ENCODE assay signal across 7 cellular contexts in genomic region chr6:89944826-89945407, GRCh38. TPM values are rescaled to one million over a fixed set of nuclear protein-coding genes. Genes with fewer than 3 reads are reported as not detected.
DNase-seq lines count a peak whose midpoint lies in the region; ATAC-seq and TF ChIP-seq lines count a peak whose summit lies in the region.

No MANE protein-coding gene starts in this region.

- peaks cover 73% of the 10 kb centered on the region for H3K4me1 Mint-ChIP-seq in activated naive CD8-positive, alpha-beta T cell treated with anti-CD3 and anti-CD28 coated beads, Interleukin-2, amount 50 U/mL, for 24 hours
- peaks cover 28 to 47% (median 29%) of the 10 kb centered on the region in 3 donors for H3K4me1 Mint-ChIP-seq in naive B cell

- no peak overlapping the region for H2AFZ ChIP-seq in Karpas-422 (ENCODE audit: low read length)

- peaks cover 40% of the 10 kb centered on the region for H3F3A ChIP-seq in DOHH2 (ENCODE audit: control insufficient read depth, insufficient read depth)

- no peak overlapping the region for H3K4me3 Mint-ChIP-seq in activated naive CD8-positive, alpha-beta T cell treated with anti-CD3 and anti-CD28 coated beads, Interleukin-2, amount 50 U/mL, for 24 hours
- H3K4me3 Mint-ChIP-seq in naive B cell, result no peak overlapping the region

- H3K4me1 ChIP-seq in DOHH2 (ENCODE audit: control insufficient read depth, low read length) (no peaks in the 10 kb centered on the region), Karpas-422 (ENCODE audit: low read length) (no peaks in the 10 kb centered on the region)

- ATAC-seq in activated naive CD8-positive, alpha-beta T cell treated with anti-CD3 and anti-CD28 coated beads, Interleukin-2, amount 50 U/mL, for 24 hours, result peak; percentile 40
- peak in 1 of 2 donors; percentile 30 for ATAC-seq in naive B cell (ENCODE audit: low read depth in 2 of 2)

- H3K79me2 ChIP-seq in DOHH2 (ENCODE audit: control insufficient read depth, low read length) (peaks cover 89% of the 10 kb centered on the region), Karpas-422 (ENCODE audit: low read length) (no peaks in the 10 kb centered on the region)

- H3K4me3 ChIP-seq in DOHH2 (ENCODE audit: low read length), result no peak overlapping the region
- no peak overlapping the region for H3K4me3 ChIP-seq in Karpas-422 (ENCODE audit: low read length)

- H3K27me3 ChIP-seq in DOHH2 (ENCODE audit: control insufficient read depth, low read length) (no peaks in the 10 kb centered on the region), Karpas-422 (ENCODE audit: low read length) (no peaks in the 10 kb centered on the region)

- no peak overlapping the region for H3K9ac ChIP-seq in Karpas-422 (ENCODE audit: low read length)

- TF ChIP-seq CTCF in DOHH2 (IDR thresholded peaks at IDR 0.05; ENCODE audit: low read depth, low read length, poor library complexity, severe bottlenecking), result peak; percentile 67

- peaks cover 75% of the 10 kb centered on the region for H3K36me3 Mint-ChIP-seq in activated naive CD8-positive, alpha-beta T cell treated with anti-CD3 and anti-CD28 coated beads, Interleukin-2, amount 50 U/mL, for 24 hours (ENCODE audit: low read depth)
- H3K36me3 Mint-ChIP-seq in naive B cell, result peaks cover 18 to 36% of the 10 kb centered on the region in 2 donors

- DNase-seq in Karpas-422, result peak; percentile 68
- no peak for DNase-seq in activated naive CD8-positive, alpha-beta T cell treated with anti-CD3 and anti-CD28 coated beads, Interleukin-2, amount 50 U/mL, for 24 hours
- no peak for DNase-seq in naive B cell
- no peak for DNase-seq in superior temporal gyrus (ENCODE audit: extremely low spot score)
- DNase-seq in GOT3 (lab: John Stamatoyannopoulos, UW), result no peak
- no peak for DNase-seq in posterior cingulate gyrus

- H4K20me1 ChIP-seq in DOHH2 (ENCODE audit: control insufficient read depth, insufficient read depth, low read depth, low read length) (peaks cover 46% of the 10 kb centered on the region), Karpas-422 (ENCODE audit: insufficient read depth, low read depth, low read length) (no peaks in the 10 kb centered on the region)

- H3K4me2 ChIP-seq in DOHH2 (ENCODE audit: low read length), result no peak overlapping the region
- H3K4me2 ChIP-seq in Karpas-422 (ENCODE audit: low read depth, low read length, poor library complexity, severe bottlenecking), result no peak overlapping the region

- peaks cover 99% of the 10 kb centered on the region for H3K36me3 ChIP-seq in DOHH2 (ENCODE audit: control insufficient read depth, low read length)
- H3K36me3 ChIP-seq in Karpas-422 (ENCODE audit: insufficient read depth, low read length), result no peaks in the 10 kb centered on the region

- H3K9me3 ChIP-seq in DOHH2 (ENCODE audit: control insufficient read depth, insufficient read depth, low read length) (no peaks in the 10 kb centered on the region), Karpas-422 (ENCODE audit: low read length) (no peaks in the 10 kb centered on the region)

- no peaks in the 10 kb centered on the region for H3K27me3 Mint-ChIP-seq in activated naive CD8-positive, alpha-beta T cell treated with anti-CD3 and anti-CD28 coated beads, Interleukin-2, amount 50 U/mL, for 24 hours
- no peaks in the 10 kb centered on the region for H3K27me3 Mint-ChIP-seq in naive B cell

- H3K27ac Mint-ChIP-seq in activated naive CD8-positive, alpha-beta T cell treated with anti-CD3 and anti-CD28 coated beads, Interleukin-2, amount 50 U/mL, for 24 hours, result peak overlapping the region; percentile 78
- H3K27ac Mint-ChIP-seq in naive B cell, result peak overlapping the region; percentile 39 to 88 (median 80)

- H3K27ac ChIP-seq in DOHH2 (ENCODE audit: low read depth, low read length) (no peak overlapping the region), Karpas-422 (ENCODE audit: low read length) (no peak overlapping the region)

- no peaks in the 10 kb centered on the region for H3K9me2 ChIP-seq in DOHH2 (replicated peaks; ENCODE audit: control insufficient read depth, low read length)
- no peaks in the 10 kb centered on the region for H3K9me2 ChIP-seq in Karpas-422 (replicated peaks; ENCODE audit: insufficient read depth, low read length)

- no peaks in the 10 kb centered on the region for H3K9me3 Mint-ChIP-seq in activated naive CD8-positive, alpha-beta T cell treated with anti-CD3 and anti-CD28 coated beads, Interleukin-2, amount 50 U/mL, for 24 hours
- no peaks in the 10 kb centered on the region for H3K9me3 Mint-ChIP-seq in naive B cell

- intact Hi-C loops in posterior cingulate gyrus (cut with DNase I), result loop anchor here (5.0 kb wide), 2 partner anchors 447 to 642 kb away; partner anchors contain the start of gene MAP3K7

RNA-seq across cellular contexts. Expression of gene GJA10, which starts 50.6 kb away (rescaled TPM):
- 1.3 and 2.3 TPM in 2 replicates for total RNA-seq in Karpas-422 (2014; rRNA removed; shearing (Covaris generic); ENCODE audit: low replicate concordance)
- polyA plus RNA-seq in naive B cell (ENCODE audit: low read depth in 6 of 6), result not detected
